22 cellular contexts compared by ENCODE assay signal in genomic region chr11:62569611-62570010, GRCh38. TPM values are rescaled to one million over a fixed set of nuclear protein-coding genes. Genes with fewer than 3 reads are reported as not detected.
DNase-seq lines count a peak whose midpoint lies in the region; ATAC-seq, FAIRE-seq and TF ChIP-seq lines count a peak whose summit lies in the region.
"Had no signal": no experiment of that assay in that cellular context is flagged by ENCODE, and none has a peak within 500 bp of the region (broad histone marks: within the 10 kb centered on the region; RNA-seq: fewer than 3 reads in every experiment).

No MANE protein-coding gene starts in this region.

- H3K9me3 ChIP-seq in HepG2 (ENCODE audit: low read length) (no peaks in the 10 kb centered on the region), right lobe of liver (no peaks in the 10 kb centered on the region), PC-9 (ENCODE audit: insufficient read depth, low read depth) (no peaks in the 10 kb centered on the region), endodermal cell (ENCODE audit: control insufficient read depth, low read length) (no peaks in the 10 kb centered on the region)
- H3K9me3 ChIP-seq: body of pancreas, Caco-2, sigmoid colon, uterus had no signal

- peaks cover 27% of the 10 kb centered on the region for H3K4me1 Mint-ChIP-seq in type B pancreatic cell (ENCODE audit: unreplicated experiment)
- peaks cover 45% of the 10 kb centered on the region for H3K4me1 Mint-ChIP-seq in endodermal cell
- peaks cover 47% of the 10 kb centered on the region in 2 donors for H3K4me1 Mint-ChIP-seq in effector memory CD8-positive, alpha-beta T cell (ENCODE audit: low read depth in 2 of 2)

- peaks cover 17 to 61% of the 10 kb centered on the region in 2 experiments for H3K36me3 ChIP-seq in HepG2 (replicated peaks in 1 of 2; ENCODE audit: control insufficient read depth in 1 of 2, insufficient read depth in 2 of 2, low read length in 2 of 2)
- peaks cover 0 to 66% (median 35%) of the 10 kb centered on the region in 4 donors for H3K36me3 ChIP-seq in right lobe of liver
- H3K36me3 ChIP-seq in PC-9 (ENCODE audit: low read depth): peaks cover 79% of the 10 kb centered on the region
- peaks cover 81% of the 10 kb centered on the region for H3K36me3 ChIP-seq in endodermal cell (ENCODE audit: control insufficient read depth, insufficient read depth, low read length)
- H3K36me3 ChIP-seq: uterus had no signal

- 84% methylated on average over 1 of the region's 1 CpG for WGBS in HepG2 (ENCODE audit: low lambda C conversion rate)
- WGBS in right lobe of liver (ENCODE audit: insufficient coverage, low coverage, low lambda C conversion rate, missing lambda C conversion rate): 64% methylated on average over 1 of the region's 1 CpG
- 88 to 100% methylated on average over 1 of the region's 1 CpG for WGBS in endodermal cell (ENCODE audit: insufficient coverage in 1 of 2, insufficient read length in 1 of 2), 2 experiments

- no peak overlapping the region for H3K4me2 ChIP-seq in HepG2 (ENCODE audit: low read depth, low read length)
- H3K4me2 ChIP-seq in PC-9: no peak overlapping the region

- H2AFZ ChIP-seq in HepG2 (ENCODE audit: low read length): no peak overlapping the region
- no peak overlapping the region for H2AFZ ChIP-seq in PC-9

- BruUV-seq in HepG2 (replicated peaks; lab: Mats Ljungman, UMichigan) (no TSS peak), PC-9 (replicated peaks; lab: Mats Ljungman, UMichigan) (no TSS peak)

- H3K4me3 Mint-ChIP-seq in type B pancreatic cell (no peak overlapping the region), endodermal cell (no peak overlapping the region)
- no peak overlapping the region for H3K4me3 Mint-ChIP-seq in effector memory CD8-positive, alpha-beta T cell

- in situ Hi-C loops in HepG2 (cut with HindIII; ENCODE audit: extremely low pct_ligation_motif_present, low pct_unique_long_range_greater_than_20kb): no loop called here

- ATAC-seq in HepG2: no peak
- no peak for ATAC-seq in right lobe of liver
- ATAC-seq in HG03139 (IDR thresholded peaks at IDR 0.05; ENCODE audit: unreplicated experiment): no peak
- no peak for ATAC-seq in effector memory CD8-positive, alpha-beta T cell (replicated peaks)
- ATAC-seq: body of pancreas had no signal

- H3K4me1 ChIP-seq in HepG2 (ENCODE audit: insufficient read depth, low read length) (peaks cover 80% of the 10 kb centered on the region), right lobe of liver (peaks cover 0 to 39% (median 11%) of the 10 kb centered on the region in 4 donors), PC-9 (replicated peaks; ENCODE audit: insufficient read depth) (peaks cover 45% of the 10 kb centered on the region), endodermal cell (ENCODE audit: control insufficient read depth, insufficient read depth, low read length) (peaks cover 6% of the 10 kb centered on the region)

- H3K27ac ChIP-seq in HepG2 (ENCODE audit: extremely low read length, insufficient read depth, low read length): no peak overlapping the region
- H3K27ac ChIP-seq in right lobe of liver: no peak overlapping the region
- H3K27ac ChIP-seq in PC-9: peak overlapping the region; percentile 2; the same call in 1 of the 2 replicates
- peak overlapping the region; percentile 9 for H3K27ac ChIP-seq in epithelial cell of prostate
- H3K27ac ChIP-seq in endodermal cell (ENCODE audit: low read depth, low read length): no peak overlapping the region
- H3K27ac ChIP-seq: body of pancreas, coronary artery, sigmoid colon, uterus had no signal

- DNase-seq in HepG2 (ENCODE audit: low spot score) (no peak), right lobe of liver (no peak), PC-9 (no peak), epithelial cell of prostate (ENCODE audit: low read depth, low spot score) (no peak), type B pancreatic cell (ENCODE audit: extremely low spot score, unreplicated experiment) (no peak), endodermal cell (no peak)
- no peak for DNase-seq in effector memory CD8-positive, alpha-beta T cell
- DNase-seq: activated CD4-positive, CD25-positive, alpha-beta regulatory T cell; activated naive CD4-positive, alpha-beta T cell treated with Interleukin-2 at 50 U/mL for 16 hours; body of pancreas; Caco-2; EL; H7; NCI-H1694 treated with DMSO at 0.1 percent for 48 hours; NCI-H446; nucleus accumbens; sigmoid colon; stimulated activated CD4-positive, alpha-beta T cell treated with anti-CD3 and anti-CD28 coated beads, Interleukin-2, amount 100 ng/mL, for 24 hours; uterus had no signal

- H3K4me3 ChIP-seq in HepG2 (replicated peaks in 1 of 3; ENCODE audit: insufficient read depth in 1 of 3, low read depth in 2 of 3, low read length in 3 of 3) (no peak overlapping the region), right lobe of liver (no peak overlapping the region), PC-9 (no peak overlapping the region), endodermal cell (ENCODE audit: low read length) (no peak overlapping the region)
- H3K4me3 ChIP-seq: body of pancreas, coronary artery, sigmoid colon, uterus had no signal

- intact Hi-C loops in HepG2 (cut with micrococcal nuclease; ENCODE audit: unreplicated experiment): no loop called here
- intact Hi-C loops in right lobe of liver (cut with DNase I): no loop called here
- intact Hi-C loops in PC-9 (cut with micrococcal nuclease; ENCODE audit: unreplicated experiment): loop anchor here (5.0 kb wide), 1 partner anchor 43 kb away; the partner anchor contains the start of genes EML3 and ROM1

- H3K27me3 ChIP-seq in HepG2 (ENCODE audit: control insufficient read depth in 1 of 2, insufficient read depth in 2 of 2, low read length in 2 of 2): no peaks in the 10 kb centered on the region; a peak in 1 of 5 replicates
- no peaks in the 10 kb centered on the region for H3K27me3 ChIP-seq in right lobe of liver
- H3K27me3 ChIP-seq in PC-9 (ENCODE audit: insufficient read depth, low read depth): no peaks in the 10 kb centered on the region
- no peaks in the 10 kb centered on the region for H3K27me3 ChIP-seq in endodermal cell (ENCODE audit: control insufficient read depth, insufficient read depth, low read length, poor library complexity, severe bottlenecking)
- H3K27me3 ChIP-seq: body of pancreas, sigmoid colon, uterus had no signal

- H3K79me2 ChIP-seq in HepG2 (ENCODE audit: insufficient read depth, low read length) (peaks cover 68% of the 10 kb centered on the region), PC-9 (ENCODE audit: low read depth) (peaks cover 95% of the 10 kb centered on the region)

- H3K27me3 Mint-ChIP-seq in type B pancreatic cell (no peaks in the 10 kb centered on the region), endodermal cell (ENCODE audit: insufficient read depth) (no peaks in the 10 kb centered on the region)
- H3K27me3 Mint-ChIP-seq in effector memory CD8-positive, alpha-beta T cell: no peaks in the 10 kb centered on the region
- H3K27me3 Mint-ChIP-seq: IgD-negative memory B cell had no signal

- FAIRE-seq in HepG2 (lab: Jason Lieb, UNC): no peak

- H4K20me1 ChIP-seq in HepG2 (ENCODE audit: insufficient read depth, low read length) (peaks cover 16% of the 10 kb centered on the region), PC-9 (ENCODE audit: insufficient read depth) (peaks cover 81% of the 10 kb centered on the region)

- peaks cover 49% of the 10 kb centered on the region for H3K36me3 Mint-ChIP-seq in type B pancreatic cell
- peaks cover 80% of the 10 kb centered on the region for H3K36me3 Mint-ChIP-seq in endodermal cell (ENCODE audit: low read depth)
- H3K36me3 Mint-ChIP-seq in effector memory CD8-positive, alpha-beta T cell (ENCODE audit: insufficient read depth): peaks cover 98% of the 10 kb centered on the region

- H3K9me3 Mint-ChIP-seq in type B pancreatic cell (no peaks in the 10 kb centered on the region), endodermal cell (no peaks in the 10 kb centered on the region)
- no peaks in the 10 kb centered on the region for H3K9me3 Mint-ChIP-seq in effector memory CD8-positive, alpha-beta T cell
- H3K9me3 Mint-ChIP-seq: IgD-negative memory B cell had no signal

- TF ChIP-seq EP300 in HepG2 (IDR thresholded peaks at IDR 0.05; ENCODE audit: low read depth in 2 of 2, low read length in 2 of 2) (no peak), HepG2 (CRISPR knock-in tag; IDR thresholded peaks at IDR 0.05; ENCODE audit: borderline replicate concordance) (no peak)

- H3K27ac Mint-ChIP-seq in type B pancreatic cell (peak overlapping the region; percentile 41), endodermal cell (no peak overlapping the region)
- H3K27ac Mint-ChIP-seq in effector memory CD8-positive, alpha-beta T cell: no peak overlapping the region

- no peaks in the 10 kb centered on the region for H3K9me2 ChIP-seq in PC-9 (ENCODE audit: insufficient read depth)

- H3F3A ChIP-seq in PC-9 (ENCODE audit: insufficient read depth, low read depth): peaks cover 94% of the 10 kb centered on the region

- TF ChIP-seq CTCF in HepG2 (CRISPR knock-in tag; IDR thresholded peaks at IDR 0.05): no peak
- TF ChIP-seq CTCF in right lobe of liver (IDR thresholded peaks at IDR 0.05): no peak
- TF ChIP-seq CTCF in PC-9 (conservative IDR thresholded peaks at IDR 0.05): no peak
- no peak for TF ChIP-seq CTCF in type B pancreatic cell (conservative IDR thresholded peaks at IDR 0.05)
- no peak for TF ChIP-seq CTCF in endodermal cell (conservative IDR thresholded peaks at IDR 0.05)

- TF ChIP-seq POLR2A in HepG2 (IDR thresholded peaks at IDR 0.05; ENCODE audit: insufficient read depth in 1 of 2, low read depth in 2 of 2, low read length in 2 of 2) (no peak), right lobe of liver (IDR thresholded peaks at IDR 0.05) (no peak)

- POLR2A ChIA-PET in HepG2 (lab: Yijun Ruan, JAX) (interaction anchor here (0.6 to 2.2 kb wide), 3 partner anchors 22 to 148 kb away, joined by 3 to 8 read pairs (median 3); partner anchors contain the start of gene TUT1), PC-9 (lab: Charles Lee; ENCODE audit: unreplicated experiment) (interaction anchor here (0.6 to 0.9 kb wide), 2 partner anchors 23 to 25 kb away, joined by 3 to 36 read pairs; no protein-coding TSS in a partner anchor)

- CTCF ChIA-PET in HepG2 (lab: Yijun Ruan, JAX; ENCODE audit: low intra/inter-chr PET ratio, low total read pairs) (no interaction called here), PC-9 (lab: Charles Lee) (interaction anchor here (1.9 kb wide), 1 partner anchor 9 kb away, joined by 5 read pairs; no protein-coding TSS in a partner anchor)

- H3K9ac ChIP-seq in HepG2 (ENCODE audit: insufficient read depth, low read depth, low read length): no peak overlapping the region
- H3K9ac ChIP-seq in endodermal cell (ENCODE audit: extremely low read depth, low read length, poor library complexity, severe bottlenecking): no peak overlapping the region

- no peak for TF ChIP-seq RAD21 in HepG2 (CRISPR knock-in tag; IDR thresholded peaks at IDR 0.05)

RNA-seq across cellular contexts. Expression of gene EEF1G, which starts 4.1 kb away (rescaled TPM):
- total RNA-seq in HepG2 (2016; rRNA removed; fragmentation: Illumina TruSeq; extraction: Trizol): 1,787 and 2,092 TPM in 2 replicates
- total RNA-seq in HepG2 (2016; cell fraction: cytosol; rRNA removed; fragmentation: Illumina TruSeq; extraction: Trizol; ENCODE audit: low read depth): 2,019 and 2,497 TPM in 2 replicates
- 1,856 and 2,038 TPM in 2 replicates for total RNA-seq in HepG2 (2016; cell fraction: insoluble cytoplasmic fraction; rRNA removed; fragmentation: Illumina TruSeq; extraction: Trizol)
- total RNA-seq in HepG2 (2016; cell fraction: membrane; rRNA removed; fragmentation: Illumina TruSeq; extraction: Trizol): 4,333 and 4,899 TPM in 2 replicates
- 776 and 846 TPM in 2 replicates for total RNA-seq in HepG2 (2016; cell fraction: nucleus; rRNA removed; fragmentation: Illumina TruSeq; extraction: Trizol)
- 1,819 and 2,144 TPM in 2 replicates for polyA plus RNA-seq in HepG2 (2011; rRNA removed)
- 2,392 and 2,528 TPM in 2 replicates for polyA plus RNA-seq in HepG2 (2011; cell fraction: cytosol; rRNA removed)
- 525 and 588 TPM in 2 replicates for polyA plus RNA-seq in HepG2 (2011; cell fraction: nucleus; rRNA removed)
- polyA plus RNA-seq in HepG2 (2012): 1,720 and 1,805 TPM in 2 replicates
- polyA plus RNA-seq in HepG2 (2016; cell fraction: cytosol; fragmentation: Illumina TruSeq; extraction: Trizol; ENCODE audit: low read depth): 2,631 and 2,980 TPM in 2 replicates
- polyA plus RNA-seq in HepG2 (2016; cell fraction: insoluble cytoplasmic fraction; fragmentation: Illumina TruSeq; extraction: Trizol; ENCODE audit: low read depth): 2,163 and 2,164 TPM in 2 replicates
- polyA plus RNA-seq in HepG2 (2016; cell fraction: membrane; fragmentation: Illumina TruSeq; extraction: Trizol; ENCODE audit: low read depth): 4,391 and 4,816 TPM in 2 replicates
- polyA plus RNA-seq in HepG2 (2016; cell fraction: nucleus; fragmentation: Illumina TruSeq; extraction: Trizol; ENCODE audit: insufficient read depth, low read depth): 1,221 and 1,290 TPM in 2 replicates
- polyA minus RNA-seq in HepG2 (2011; rRNA and poly(A)+ RNA removed; ENCODE audit: low replicate concordance): 1,467 and 2,851 TPM in 2 replicates
- 835 and 903 TPM in 2 replicates for polyA minus RNA-seq in HepG2 (2011; cell fraction: cytosol; rRNA and poly(A)+ RNA removed)
- polyA minus RNA-seq in HepG2 (2011; cell fraction: nucleus; rRNA and poly(A)+ RNA removed): 177 and 251 TPM in 2 replicates
- 100 to 1,000 TPM; 442 to 450 (median 449) TPM for total RNA-seq in right lobe of liver
- 1,773 and 2,008 TPM in 2 replicates for total RNA-seq in PC-9 (2021)
- total RNA-seq in type B pancreatic cell (ENCODE audit: low replicate concordance): 1,846 and 2,051 TPM in 2 replicates
- total RNA-seq in endodermal cell: 1,000 to 10,000 TPM; 1,705 to 1,818 TPM
- 2,069 TPM for polyA plus RNA-seq in endodermal cell (2013, experiment 1 of 2)
- polyA plus RNA-seq in endodermal cell (2013, experiment 2 of 2): 1,897 TPM

RNA-seq across cellular contexts. Expression of gene TUT1, which starts 21.7 kb away (rescaled TPM):
- total RNA-seq in HepG2 (2016; rRNA removed; fragmentation: Illumina TruSeq; extraction: Trizol) (8.5 and 9.7 TPM in 2 replicates), right lobe of liver (10 to 100 TPM; 12.3 to 34.2 (median 21.1) TPM), PC-9 (2021) (39.3 and 40.5 TPM in 2 replicates), type B pancreatic cell (ENCODE audit: low replicate concordance) (15.0 and 22.1 TPM in 2 replicates), endodermal cell (10 to 100 TPM; 16.0 to 33.5 TPM)
- 2.2 and 4.6 TPM in 2 replicates for total RNA-seq in HepG2 (2016; cell fraction: cytosol; rRNA removed; fragmentation: Illumina TruSeq; extraction: Trizol; ENCODE audit: low read depth)
- 6.9 and 10.1 TPM in 2 replicates for total RNA-seq in HepG2 (2016; cell fraction: insoluble cytoplasmic fraction; rRNA removed; fragmentation: Illumina TruSeq; extraction: Trizol)
- total RNA-seq in HepG2 (2016; cell fraction: membrane; rRNA removed; fragmentation: Illumina TruSeq; extraction: Trizol): 3.7 and 6.0 TPM in 2 replicates
- 8.1 and 9.3 TPM in 2 replicates for total RNA-seq in HepG2 (2016; cell fraction: nucleus; rRNA removed; fragmentation: Illumina TruSeq; extraction: Trizol)
- polyA plus RNA-seq in HepG2 (2011; rRNA removed): 14.3 and 17.5 TPM in 2 replicates
- polyA plus RNA-seq in HepG2 (2011; cell fraction: cytosol; rRNA removed): 6.3 and 8.4 TPM in 2 replicates
- polyA plus RNA-seq in HepG2 (2011; cell fraction: nucleus; rRNA removed): 43.5 and 52.1 TPM in 2 replicates
- 13.1 and 14.1 TPM in 2 replicates for polyA plus RNA-seq in HepG2 (2012)
- 2.4 and 2.7 TPM in 2 replicates for polyA plus RNA-seq in HepG2 (2016; cell fraction: cytosol; fragmentation: Illumina TruSeq; extraction: Trizol; ENCODE audit: low read depth)
- polyA plus RNA-seq in HepG2 (2016; cell fraction: insoluble cytoplasmic fraction; fragmentation: Illumina TruSeq; extraction: Trizol; ENCODE audit: low read depth): 7.0 and 9.3 TPM in 2 replicates
- 3.7 and 4.0 TPM in 2 replicates for polyA plus RNA-seq in HepG2 (2016; cell fraction: membrane; fragmentation: Illumina TruSeq; extraction: Trizol; ENCODE audit: low read depth)
- polyA plus RNA-seq in HepG2 (2016; cell fraction: nucleus; fragmentation: Illumina TruSeq; extraction: Trizol; ENCODE audit: insufficient read depth, low read depth): 25.7 TPM in 2 replicates
- polyA minus RNA-seq in HepG2 (2011; rRNA and poly(A)+ RNA removed; ENCODE audit: low replicate concordance): 12.6 and 15.7 TPM in 2 replicates
- 4.7 and 8.8 TPM in 2 replicates for polyA minus RNA-seq in HepG2 (2011; cell fraction: cytosol; rRNA and poly(A)+ RNA removed)
- 3.9 and 9.4 TPM in 2 replicates for polyA minus RNA-seq in HepG2 (2011; cell fraction: nucleus; rRNA and poly(A)+ RNA removed)
- polyA plus RNA-seq in endodermal cell (2013, experiment 1 of 2): 22.9 TPM
- polyA plus RNA-seq in endodermal cell (2013, experiment 2 of 2): 19.0 TPM

RNA-seq across cellular contexts. Expression of gene AHNAK, which starts 23.0 kb away (rescaled TPM):
- total RNA-seq in HepG2 (2016; rRNA removed; fragmentation: Illumina TruSeq; extraction: Trizol) (25.0 and 40.6 TPM in 2 replicates), right lobe of liver (100 to 1,000 TPM in 4 of 6 experiments, 10 to 100 TPM in 2; 91.0 to 180 (median 113) TPM), PC-9 (2021) (632 and 734 TPM in 2 replicates), type B pancreatic cell (ENCODE audit: low replicate concordance) (302 and 656 TPM in 2 replicates), endodermal cell (100 to 1,000 TPM; 109 to 165 TPM)
- total RNA-seq in HepG2 (2016; cell fraction: cytosol; rRNA removed; fragmentation: Illumina TruSeq; extraction: Trizol; ENCODE audit: low read depth): 2.9 and 3.7 TPM in 2 replicates
- total RNA-seq in HepG2 (2016; cell fraction: insoluble cytoplasmic fraction; rRNA removed; fragmentation: Illumina TruSeq; extraction: Trizol): 23.2 and 34.7 TPM in 2 replicates
- total RNA-seq in HepG2 (2016; cell fraction: membrane; rRNA removed; fragmentation: Illumina TruSeq; extraction: Trizol): 6.6 and 7.4 TPM in 2 replicates
- total RNA-seq in HepG2 (2016; cell fraction: nucleus; rRNA removed; fragmentation: Illumina TruSeq; extraction: Trizol): 76.4 and 80.4 TPM in 2 replicates
- polyA plus RNA-seq in HepG2 (2011; rRNA removed): 22.8 and 23.4 TPM in 2 replicates
- polyA plus RNA-seq in HepG2 (2011; cell fraction: cytosol; rRNA removed): 14.7 and 20.1 TPM in 2 replicates
- 57.1 and 57.5 TPM in 2 replicates for polyA plus RNA-seq in HepG2 (2011; cell fraction: nucleus; rRNA removed)
- 55.5 and 61.9 TPM in 2 replicates for polyA plus RNA-seq in HepG2 (2012)
- polyA plus RNA-seq in HepG2 (2016; cell fraction: cytosol; fragmentation: Illumina TruSeq; extraction: Trizol; ENCODE audit: low read depth): 0.98 and 1.1 TPM in 2 replicates
- 11.6 and 12.9 TPM in 2 replicates for polyA plus RNA-seq in HepG2 (2016; cell fraction: insoluble cytoplasmic fraction; fragmentation: Illumina TruSeq; extraction: Trizol; ENCODE audit: low read depth)
- 2.0 and 2.1 TPM in 2 replicates for polyA plus RNA-seq in HepG2 (2016; cell fraction: membrane; fragmentation: Illumina TruSeq; extraction: Trizol; ENCODE audit: low read depth)
- polyA plus RNA-seq in HepG2 (2016; cell fraction: nucleus; fragmentation: Illumina TruSeq; extraction: Trizol; ENCODE audit: insufficient read depth, low read depth): 33.5 and 38.4 TPM in 2 replicates
- 99.6 and 234 TPM in 2 replicates for polyA minus RNA-seq in HepG2 (2011; rRNA and poly(A)+ RNA removed; ENCODE audit: low replicate concordance)
- 122 and 157 TPM in 2 replicates for polyA minus RNA-seq in HepG2 (2011; cell fraction: cytosol; rRNA and poly(A)+ RNA removed)
- polyA minus RNA-seq in HepG2 (2011; cell fraction: nucleus; rRNA and poly(A)+ RNA removed): 192 and 213 TPM in 2 replicates
- 18.4 TPM for polyA plus RNA-seq in endodermal cell (2013, experiment 1 of 2)
- 24.8 TPM for polyA plus RNA-seq in endodermal cell (2013, experiment 2 of 2)

RNA-seq across cellular contexts. Expression of gene MTA2, which starts 32.1 kb away (rescaled TPM):
- total RNA-seq in HepG2 (2016; rRNA removed; fragmentation: Illumina TruSeq; extraction: Trizol): 58.1 and 70.0 TPM in 2 replicates
- 7.1 and 9.5 TPM in 2 replicates for total RNA-seq in HepG2 (2016; cell fraction: cytosol; rRNA removed; fragmentation: Illumina TruSeq; extraction: Trizol; ENCODE audit: low read depth)
- total RNA-seq in HepG2 (2016; cell fraction: insoluble cytoplasmic fraction; rRNA removed; fragmentation: Illumina TruSeq; extraction: Trizol): 50.7 and 71.8 TPM in 2 replicates
- 25.5 and 28.8 TPM in 2 replicates for total RNA-seq in HepG2 (2016; cell fraction: membrane; rRNA removed; fragmentation: Illumina TruSeq; extraction: Trizol)
- total RNA-seq in HepG2 (2016; cell fraction: nucleus; rRNA removed; fragmentation: Illumina TruSeq; extraction: Trizol): 47.0 and 57.9 TPM in 2 replicates
- polyA plus RNA-seq in HepG2 (2011; rRNA removed): 14.0 and 16.8 TPM in 2 replicates
- 9.2 and 10.6 TPM in 2 replicates for polyA plus RNA-seq in HepG2 (2011; cell fraction: cytosol; rRNA removed)
- 53.6 and 67.6 TPM in 2 replicates for polyA plus RNA-seq in HepG2 (2011; cell fraction: nucleus; rRNA removed)
- 30.7 and 30.9 TPM in 2 replicates for polyA plus RNA-seq in HepG2 (2012)
- 4.0 and 4.5 TPM in 2 replicates for polyA plus RNA-seq in HepG2 (2016; cell fraction: cytosol; fragmentation: Illumina TruSeq; extraction: Trizol; ENCODE audit: low read depth)
- polyA plus RNA-seq in HepG2 (2016; cell fraction: insoluble cytoplasmic fraction; fragmentation: Illumina TruSeq; extraction: Trizol; ENCODE audit: low read depth): 47.2 and 53.8 TPM in 2 replicates
- polyA plus RNA-seq in HepG2 (2016; cell fraction: membrane; fragmentation: Illumina TruSeq; extraction: Trizol; ENCODE audit: low read depth): 12.6 and 14.0 TPM in 2 replicates
- polyA plus RNA-seq in HepG2 (2016; cell fraction: nucleus; fragmentation: Illumina TruSeq; extraction: Trizol; ENCODE audit: insufficient read depth, low read depth): 121 and 126 TPM in 2 replicates
- polyA minus RNA-seq in HepG2 (2011; rRNA and poly(A)+ RNA removed; ENCODE audit: low replicate concordance): 21.5 and 102 TPM in 2 replicates
- 11.9 and 14.7 TPM in 2 replicates for polyA minus RNA-seq in HepG2 (2011; cell fraction: cytosol; rRNA and poly(A)+ RNA removed)
- 37.2 and 50.7 TPM in 2 replicates for polyA minus RNA-seq in HepG2 (2011; cell fraction: nucleus; rRNA and poly(A)+ RNA removed)
- 10 to 100 TPM; 20.0 to 38.0 (median 31.8) TPM for total RNA-seq in right lobe of liver
- 96.6 and 120 TPM in 2 replicates for total RNA-seq in PC-9 (2021)
- total RNA-seq in type B pancreatic cell (ENCODE audit: low replicate concordance): 148 and 152 TPM in 2 replicates
- 100 to 1,000 TPM; 131 to 155 TPM for total RNA-seq in endodermal cell
- polyA plus RNA-seq in endodermal cell (2013, experiment 1 of 2): 118 TPM
- 114 TPM for polyA plus RNA-seq in endodermal cell (2013, experiment 2 of 2)

RNA-seq across cellular contexts. Expression of gene EML3, which starts 43.0 kb away (rescaled TPM):
- total RNA-seq in HepG2 (2016; rRNA removed; fragmentation: Illumina TruSeq; extraction: Trizol): 4.6 and 10.6 TPM in 2 replicates
- total RNA-seq in HepG2 (2016; cell fraction: cytosol; rRNA removed; fragmentation: Illumina TruSeq; extraction: Trizol; ENCODE audit: low read depth): 5.0 and 5.5 TPM in 2 replicates
- total RNA-seq in HepG2 (2016; cell fraction: insoluble cytoplasmic fraction; rRNA removed; fragmentation: Illumina TruSeq; extraction: Trizol): 4.2 and 9.0 TPM in 2 replicates
- total RNA-seq in HepG2 (2016; cell fraction: membrane; rRNA removed; fragmentation: Illumina TruSeq; extraction: Trizol): 4.8 and 7.0 TPM in 2 replicates
- total RNA-seq in HepG2 (2016; cell fraction: nucleus; rRNA removed; fragmentation: Illumina TruSeq; extraction: Trizol): 9.2 and 9.5 TPM in 2 replicates
- 12.3 and 16.6 TPM in 2 replicates for polyA plus RNA-seq in HepG2 (2011; rRNA removed)
- 7.8 and 7.9 TPM in 2 replicates for polyA plus RNA-seq in HepG2 (2011; cell fraction: cytosol; rRNA removed)
- polyA plus RNA-seq in HepG2 (2011; cell fraction: nucleus; rRNA removed): 105 and 119 TPM in 2 replicates
- polyA plus RNA-seq in HepG2 (2012): 14.9 and 16.7 TPM in 2 replicates
- polyA plus RNA-seq in HepG2 (2016; cell fraction: cytosol; fragmentation: Illumina TruSeq; extraction: Trizol; ENCODE audit: low read depth): 1.3 and 2.0 TPM in 2 replicates
- polyA plus RNA-seq in HepG2 (2016; cell fraction: insoluble cytoplasmic fraction; fragmentation: Illumina TruSeq; extraction: Trizol; ENCODE audit: low read depth): 6.5 and 7.1 TPM in 2 replicates
- 2.2 and 2.5 TPM in 2 replicates for polyA plus RNA-seq in HepG2 (2016; cell fraction: membrane; fragmentation: Illumina TruSeq; extraction: Trizol; ENCODE audit: low read depth)
- polyA plus RNA-seq in HepG2 (2016; cell fraction: nucleus; fragmentation: Illumina TruSeq; extraction: Trizol; ENCODE audit: insufficient read depth, low read depth): 33.3 and 38.2 TPM in 2 replicates
- 14.6 and 43.9 TPM in 2 replicates for polyA minus RNA-seq in HepG2 (2011; rRNA and poly(A)+ RNA removed; ENCODE audit: low replicate concordance)
- 3.8 and 6.3 TPM in 2 replicates for polyA minus RNA-seq in HepG2 (2011; cell fraction: cytosol; rRNA and poly(A)+ RNA removed)
- 11.2 and 14.0 TPM in 2 replicates for polyA minus RNA-seq in HepG2 (2011; cell fraction: nucleus; rRNA and poly(A)+ RNA removed)
- 10 to 100 TPM; 19.1 to 36.4 (median 22.7) TPM for total RNA-seq in right lobe of liver
- 83.2 and 84.2 TPM in 2 replicates for total RNA-seq in PC-9 (2021)
- 46.0 and 76.0 TPM in 2 replicates for total RNA-seq in type B pancreatic cell (ENCODE audit: low replicate concordance)
- total RNA-seq in endodermal cell: 10 to 100 TPM; 51.5 to 57.7 TPM
- polyA plus RNA-seq in endodermal cell (2013, experiment 1 of 2): 27.2 TPM
- 23.1 TPM for polyA plus RNA-seq in endodermal cell (2013, experiment 2 of 2)

Comparison
In these comparisons a context has a peak if more than half of its experiments do, and no peak if none do; other contexts are left out.
1. H3K27ac ChIP-seq: peak in PC-9 (single experiment) and epithelial cell of prostate (single experiment); none in HepG2 (single experiment), right lobe of liver (0 of 3) and endodermal cell (single experiment).